Comparison of ENCODE assay signal across 8 cellular contexts in genomic region chr19:43594710-43595604, GRCh38. TPM values are rescaled to one million over a fixed set of nuclear protein-coding genes. Genes with fewer than 3 reads are reported as not detected.
DNase-seq lines count a peak whose midpoint lies in the region; ATAC-seq and TF ChIP-seq lines count a peak whose summit lies in the region.

No MANE protein-coding gene starts in this region.

- peak overlapping the region; percentile 77 for H3K4me2 ChIP-seq in OCI-LY3 (ENCODE audit: low read length)

- TF ChIP-seq POLR2A in esophagus muscularis mucosa (IDR thresholded peaks at IDR 0.05; ENCODE audit: low read depth) = no peak

- 3% methylated on average over 34 of the region's 64 CpGs for WGBS in esophagus muscularis mucosa

- H3K27me3 ChIP-seq in Caco-2 (replicated peaks; ENCODE audit: control insufficient read depth, insufficient read depth, low read length) = no peaks in the 10 kb centered on the region
- H3K27me3 ChIP-seq in OCI-LY3 (ENCODE audit: low read depth, low read length) = no peaks in the 10 kb centered on the region
- no peaks in the 10 kb centered on the region for H3K27me3 ChIP-seq in esophagus muscularis mucosa

- H3K4me1 Mint-ChIP-seq in Caco-2 (ENCODE audit: low read depth, unreplicated experiment) (peaks cover 7% of the 10 kb centered on the region), natural killer cell (peaks cover 44 to 54% of the 10 kb centered on the region in 2 donors)

- POLR2A ChIA-PET in Caco-2 (lab: Charles Lee) = interaction anchor here (0.7 to 0.8 kb wide), 2 partner anchors 74 to 160 kb away, joined by 3 read pairs; partner anchors contain the start of gene SMG9

- H3K9me3 ChIP-seq in Caco-2 = no peaks in the 10 kb centered on the region
- H3K9me3 ChIP-seq in OCI-LY3 (ENCODE audit: insufficient read depth, low read length) = no peaks in the 10 kb centered on the region
- no peaks in the 10 kb centered on the region for H3K9me3 ChIP-seq in esophagus muscularis mucosa

- H3K4me1 ChIP-seq in Caco-2 = peaks cover 6% of the 10 kb centered on the region; the same call in 1 of the 2 replicates
- H3K4me1 ChIP-seq in OCI-LY3 (ENCODE audit: low read length) = peaks cover 22% of the 10 kb centered on the region
- H3K4me1 ChIP-seq in esophagus muscularis mucosa = peaks cover 33 to 59% (median 50%) of the 10 kb centered on the region in 4 donors

- intact Hi-C loops in Caco-2 (cut with micrococcal nuclease; ENCODE audit: unreplicated experiment) = loop anchor here (2.0 to 10.0 kb wide), 3 partner anchors 34 to 190 kb away; partner anchors contain the start of genes KCNN4 and LYPD3
- intact Hi-C loops in esophagus muscularis mucosa (cut with DNase I) = loop anchor here (2.0 to 5.0 kb wide), 2 partner anchors 18 to 58 kb away; no protein-coding TSS in a partner anchor
- intact Hi-C loops in natural killer cell (cut with micrococcal nuclease) = loop anchor here (1.0 to 5.0 kb wide), 3 partner anchors 40 to 148 kb away; no protein-coding TSS in a partner anchor

- H3K27me3 Mint-ChIP-seq in Caco-2 (ENCODE audit: insufficient read depth, unreplicated experiment) (no peaks in the 10 kb centered on the region), natural killer cell (ENCODE audit: low read depth in 2 of 2) (no peaks in the 10 kb centered on the region)

- H3K36me3 ChIP-seq in Caco-2 (ENCODE audit: control insufficient read depth, insufficient read depth, low read length) (no peaks in the 10 kb centered on the region; the same call in 1 of the 2 replicates), OCI-LY3 (replicated peaks; ENCODE audit: low read depth, low read length) (peaks cover 27% of the 10 kb centered on the region), esophagus muscularis mucosa (peaks cover 25 to 66% (median 54%) of the 10 kb centered on the region in 4 donors)

- DNase-seq in Caco-2 (peak; percentile 52 to 77), esophagus muscularis mucosa (ENCODE audit: extremely low spot score) (no peak), natural killer cell (peak; percentile 71)
- DNase-seq in activated T-cell treated with anti-CD3 and anti-CD28 coated beads, Interleukin-2, amount 50 U/mL, for 1 hour = peak; percentile 78
- DNase-seq in stimulated activated naive CD8-positive, alpha-beta T cell treated with anti-CD3 and anti-CD28 coated beads, Interleukin-15, Interleukin-2, amounts not matched to agents 100 U/mL and 50 U/mL, for 24 hours = peak; percentile 78

- H3K36me3 Mint-ChIP-seq in Caco-2 (ENCODE audit: insufficient read depth, unreplicated experiment) = peaks cover 50% of the 10 kb centered on the region
- no peaks in the 10 kb centered on the region for H3K36me3 Mint-ChIP-seq in natural killer cell

- ATAC-seq in HG02973 (IDR thresholded peaks at IDR 0.05; ENCODE audit: unreplicated experiment) (peak; percentile 28), natural killer cell (peak; percentile 60 to 75 (median 64)), HG03457 (IDR thresholded peaks at IDR 0.05; ENCODE audit: unreplicated experiment) (no peak)
- peak; percentile 33 for ATAC-seq in stimulated activated naive CD8-positive, alpha-beta T cell treated with anti-CD3 and anti-CD28 coated beads, Interleukin-15, Interleukin-2, amounts not matched to agents 100 U/mL and 50 U/mL, for 24 hours

- H3K27ac Mint-ChIP-seq in Caco-2 (ENCODE audit: unreplicated experiment) (peak overlapping the region; percentile 95), natural killer cell (peak overlapping the region; percentile 98 to 100)

- H3K9ac ChIP-seq in OCI-LY3 (ENCODE audit: low read length) = peak overlapping the region; percentile 84

- H3K79me2 ChIP-seq in OCI-LY3 (ENCODE audit: low read length) = peaks cover 47% of the 10 kb centered on the region

- CTCF ChIA-PET in Caco-2 (lab: Charles Lee) = interaction anchor here (0.5 to 3.3 kb wide), 11 partner anchors 10 to 162 kb away, joined by 3 to 27 read pairs (median 6); partner anchors contain the start of genes PHLDB3, XRCC1 and ZNF575

- TF ChIP-seq EP300 in esophagus muscularis mucosa (IDR thresholded peaks at IDR 0.05) = no peak

- BruUV-seq in Caco-2 (replicated peaks; lab: Mats Ljungman, UMichigan) = no TSS peak

- H3K27ac ChIP-seq in OCI-LY3 (ENCODE audit: low read length) (peak overlapping the region; percentile 41), esophagus muscularis mucosa (replicated peaks in 1 of 4) (peak overlapping the region; percentile 88 to 98 (median 94))

- H3K9me3 Mint-ChIP-seq in Caco-2 (ENCODE audit: unreplicated experiment) (no peaks in the 10 kb centered on the region), natural killer cell (no peaks in the 10 kb centered on the region)

- no peak overlapping the region; the same call in 1 of the 2 replicates for H2AFZ ChIP-seq in OCI-LY3 (ENCODE audit: low read depth, low read length)

- H3K4me3 Mint-ChIP-seq in Caco-2 (ENCODE audit: unreplicated experiment) (peak overlapping the region; percentile 97), natural killer cell (peak overlapping the region; percentile 97)

- H3K4me3 ChIP-seq in Caco-2 (ENCODE audit: low read depth, low read length) (peak overlapping the region; percentile 73), OCI-LY3 (ENCODE audit: low read length) (peak overlapping the region; percentile 78), esophagus muscularis mucosa (peak overlapping the region; percentile 58 to 71 (median 70))

- no peaks in the 10 kb centered on the region for H4K20me1 ChIP-seq in OCI-LY3 (ENCODE audit: insufficient read depth, low read length)

- TF ChIP-seq CTCF in Caco-2 (IDR thresholded peaks at IDR 0.05; ENCODE audit: insufficient read depth in 1 of 2, low read depth in 1 of 2, low read length in 1 of 2, severe bottlenecking in 1 of 2, unreplicated experiment in 1 of 2) (peak; percentile 73 to 95), OCI-LY3 (IDR thresholded peaks at IDR 0.05; ENCODE audit: low read depth, low read length) (peak; percentile 67), esophagus muscularis mucosa (IDR thresholded peaks at IDR 0.05) (peak; percentile 49 to 64 (median 50)), natural killer cell (IDR thresholded peaks at IDR 0.05) (peak; percentile 96)

RNA-seq across cellular contexts. Expression of gene IRGQ, which starts 1.0 kb away (rescaled TPM):
- total RNA-seq in Caco-2 (2022) (27.7 and 30.1 TPM in 2 replicates), esophagus muscularis mucosa (10 to 100 TPM; 20.3 to 36.0 (median 28.6) TPM), natural killer cell (10 to 100 TPM; 28.5 to 43.7 (median 32.2) TPM)

RNA-seq across cellular contexts. Expression of gene ZNF576, which starts 1.4 kb away (rescaled TPM):
- total RNA-seq in Caco-2 (2022) (13.2 and 16.9 TPM in 2 replicates), esophagus muscularis mucosa (10 to 100 TPM in 3 of 4 donors, 1 to 10 TPM in 1; 10.0 to 18.6 (median 16.6) TPM), natural killer cell (10 to 100 TPM in 1 of 3 donors, 1 to 10 TPM in 2; 4.0 to 10.4 (median 5.8) TPM)

RNA-seq across cellular contexts. Expression of gene SRRM5, which starts 16.9 kb away (rescaled TPM):
- 0.81 and 1.0 TPM in 2 replicates for total RNA-seq in Caco-2 (2022)
- total RNA-seq in esophagus muscularis mucosa = under 1 TPM; 0.13 to 0.42 (median 0.25) TPM
- under 1 TPM; 0.24 to 0.75 (median 0.50) TPM for total RNA-seq in natural killer cell

RNA-seq across cellular contexts. Expression of gene PINLYP, which starts 19.4 kb away (rescaled TPM):
- 0.30 TPM in 1 of 2 replicates, not detected in the other for total RNA-seq in Caco-2 (2022)
- total RNA-seq in esophagus muscularis mucosa = 1 to 10 TPM; 3.3 to 6.2 (median 4.9) TPM
- 1 to 10 TPM; 1.7 to 3.0 (median 2.4) TPM for total RNA-seq in natural killer cell

RNA-seq across cellular contexts. Expression of gene XRCC1, which starts 19.6 kb away (rescaled TPM):
- 40.7 and 44.5 TPM in 2 replicates for total RNA-seq in Caco-2 (2022)
- 10 to 100 TPM; 21.2 to 27.2 (median 24.4) TPM for total RNA-seq in esophagus muscularis mucosa
- total RNA-seq in natural killer cell = 10 to 100 TPM; 33.2 to 43.9 (median 40.7) TPM
